In genomic region chr6:25279748-25280616, GRCh38 we compare ENCODE assay signal across 1 cellular context.
TF ChIP-seq lines count a peak whose summit lies in the region.

No MANE protein-coding gene starts in this region.

TF ChIP-seq in SK-N-SH, 30 proteins besides CTCF, POLR2A, EP300 and RAD21 (continued from another document):
- TF ChIP-seq, protein P1, sequence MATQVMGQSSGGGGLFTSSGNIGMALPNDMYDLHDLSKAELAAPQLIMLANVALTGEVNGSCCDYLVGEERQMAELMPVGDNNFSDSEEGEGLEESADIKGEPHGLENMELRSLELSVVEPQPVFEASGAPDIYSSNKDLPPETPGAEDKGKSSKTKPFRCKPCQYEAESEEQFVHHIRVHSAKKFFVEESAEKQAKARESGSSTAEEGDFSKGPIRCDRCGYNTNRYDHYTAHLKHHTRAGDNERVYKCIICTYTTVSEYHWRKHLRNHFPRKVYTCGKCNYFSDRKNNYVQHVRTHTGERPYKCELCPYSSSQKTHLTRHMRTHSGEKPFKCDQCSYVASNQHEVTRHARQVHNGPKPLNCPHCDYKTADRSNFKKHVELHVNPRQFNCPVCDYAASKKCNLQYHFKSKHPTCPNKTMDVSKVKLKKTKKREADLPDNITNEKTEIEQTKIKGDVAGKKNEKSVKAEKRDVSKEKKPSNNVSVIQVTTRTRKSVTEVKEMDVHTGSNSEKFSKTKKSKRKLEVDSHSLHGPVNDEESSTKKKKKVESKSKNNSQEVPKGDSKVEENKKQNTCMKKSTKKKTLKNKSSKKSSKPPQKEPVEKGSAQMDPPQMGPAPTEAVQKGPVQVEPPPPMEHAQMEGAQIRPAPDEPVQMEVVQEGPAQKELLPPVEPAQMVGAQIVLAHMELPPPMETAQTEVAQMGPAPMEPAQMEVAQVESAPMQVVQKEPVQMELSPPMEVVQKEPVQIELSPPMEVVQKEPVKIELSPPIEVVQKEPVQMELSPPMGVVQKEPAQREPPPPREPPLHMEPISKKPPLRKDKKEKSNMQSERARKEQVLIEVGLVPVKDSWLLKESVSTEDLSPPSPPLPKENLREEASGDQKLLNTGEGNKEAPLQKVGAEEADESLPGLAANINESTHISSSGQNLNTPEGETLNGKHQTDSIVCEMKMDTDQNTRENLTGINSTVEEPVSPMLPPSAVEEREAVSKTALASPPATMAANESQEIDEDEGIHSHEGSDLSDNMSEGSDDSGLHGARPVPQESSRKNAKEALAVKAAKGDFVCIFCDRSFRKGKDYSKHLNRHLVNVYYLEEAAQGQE (IDR thresholded peaks at IDR 0.05; ENCODE audit: low read depth, low read length): no peak
- no peak for TF ChIP-seq TEAD4 (IDR thresholded peaks at IDR 0.05; ENCODE audit: borderline replicate concordance, insufficient read depth)
- TF ChIP-seq RFX5 (IDR thresholded peaks at IDR 0.05; ENCODE audit: low read length): no peak
- TF ChIP-seq USF2 (IDR thresholded peaks at IDR 0.05; ENCODE audit: borderline replicate concordance, low read depth, low read length): no peak
- no peak for TF ChIP-seq TAF1 (IDR thresholded peaks at IDR 0.05; ENCODE audit: borderline replicate concordance, low read depth, low read length)
- TF ChIP-seq GATA2 (CRISPR knock-in tag; IDR thresholded peaks at IDR 0.05): no peak
